In the genomic region with DNA sequence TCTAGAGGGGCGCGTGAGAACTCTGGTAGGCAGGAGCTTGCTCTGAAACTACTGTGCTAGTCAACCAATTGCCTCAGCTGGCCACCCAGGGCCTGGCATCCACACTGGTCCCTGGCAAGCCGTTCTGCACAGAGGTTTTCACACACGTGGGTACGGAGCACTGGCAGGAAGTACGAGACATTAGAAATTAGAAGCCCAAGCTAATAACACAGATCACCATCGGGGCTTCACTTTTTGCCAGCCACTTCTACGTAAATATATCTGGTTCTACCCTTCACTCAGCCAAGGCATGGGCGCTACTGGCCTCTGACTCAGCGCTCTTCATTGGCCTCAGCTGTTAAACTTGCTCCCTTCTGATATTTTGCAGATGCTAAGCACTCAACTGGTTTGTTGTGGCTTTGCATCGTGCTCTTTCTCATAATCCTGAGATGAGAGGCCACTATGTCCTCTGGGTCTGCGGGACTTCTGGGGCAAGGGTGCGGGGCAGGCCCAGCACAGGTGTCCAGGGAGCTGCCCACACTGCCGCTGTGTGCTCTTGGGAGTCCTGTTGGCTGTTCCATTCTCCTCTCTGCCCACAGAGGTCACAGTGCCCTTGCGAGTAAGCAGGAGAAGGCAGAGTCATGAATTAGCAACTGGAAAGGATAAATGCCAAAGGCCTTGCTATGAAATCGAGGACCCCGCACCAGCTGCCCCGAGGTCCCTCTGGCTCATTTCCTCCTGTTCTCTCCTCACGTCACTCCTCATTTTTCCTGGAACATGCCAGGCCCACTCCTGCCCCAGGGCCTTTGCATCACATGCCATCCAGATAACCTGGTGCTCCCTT, we compare ENCODE assay signal across 10 cellular contexts. TPM values are rescaled to one million over a fixed set of nuclear protein-coding genes. Genes with fewer than 3 reads are reported as not detected.
A peak's percentile ranks its signal among the peaks of the same experiment; 100 is the strongest.
DNase-seq lines count a peak whose midpoint lies in the region; ATAC-seq and TF ChIP-seq lines count a peak whose summit lies in the region.
"Had no signal": no experiment of that assay in that cellular context is flagged by ENCODE, and none has a peak within 500 bp of the region (broad histone marks: within the 10 kb centered on the region; RNA-seq: fewer than 3 reads in every experiment).

No MANE protein-coding gene starts in this region.

- H3K27ac ChIP-seq in Panc1 (ENCODE audit: low read length): peak overlapping the region; percentile 93
- H3K27ac ChIP-seq in trophoblast cell (ENCODE audit: low read depth, low read length): no peak overlapping the region
- H3K27ac ChIP-seq in lower lobe of right lung: no peak overlapping the region
- H3K27ac ChIP-seq in tibial nerve: peak overlapping the region in 2 of 4 donors; percentile 56 to 75

- no peak overlapping the region for H4K12ac ChIP-seq in trophoblast cell (ENCODE audit: low read depth, low read length)

- H3K4me2 ChIP-seq in trophoblast cell (ENCODE audit: low read length): no peak overlapping the region

- in situ Hi-C loops in Panc1 (cut with HindIII; ENCODE audit: low pct_unique_long_range_greater_than_20kb, low sequenced_read_pairs): no loop called here

- ATAC-seq in Panc1 (no peak), esophagus mucosa (peak; percentile 12), lower lobe of right lung (no peak), GM21447 (IDR thresholded peaks at IDR 0.05; ENCODE audit: unreplicated experiment) (no peak)

- H2BK12ac ChIP-seq in trophoblast cell (ENCODE audit: low read length): no peak overlapping the region

- H2BK5ac ChIP-seq in trophoblast cell (ENCODE audit: low read depth, low read length, poor library complexity): no peak overlapping the region

- no peak for TF ChIP-seq CTCF in Panc1 (IDR thresholded peaks at IDR 0.05)
- TF ChIP-seq CTCF in lower lobe of right lung (IDR thresholded peaks at IDR 0.05): no peak
- no peak for TF ChIP-seq CTCF in tibial nerve (IDR thresholded peaks at IDR 0.05)

- no peak overlapping the region for H3K4me3 ChIP-seq in Panc1 (ENCODE audit: low read depth in 2 of 2, low read length in 2 of 2)
- no peak overlapping the region for H3K4me3 ChIP-seq in trophoblast cell (ENCODE audit: low read depth, low read length)
- no peak overlapping the region for H3K4me3 ChIP-seq in lower lobe of right lung
- H3K4me3 ChIP-seq in tibial nerve: no peak overlapping the region

- no peak overlapping the region for H3K23ac ChIP-seq in trophoblast cell (ENCODE audit: low read length)

- H2BK120ac ChIP-seq in trophoblast cell (ENCODE audit: insufficient read depth, low read length, poor library complexity): no peak overlapping the region

- CTCF ChIA-PET in Panc1 (lab: Charles Lee): interaction anchor here (0.6 to 0.9 kb wide), 3 partner anchors 83 to 379 kb away, joined by 4 to 5 read pairs (median 4); no protein-coding TSS in a partner anchor

- H4K8ac ChIP-seq in trophoblast cell (ENCODE audit: low read depth, low read length): no peak overlapping the region

- H3K9ac ChIP-seq in trophoblast cell (ENCODE audit: low read length): no peak overlapping the region

- H3K4ac ChIP-seq in trophoblast cell (ENCODE audit: low read depth, low read length): no peak overlapping the region

- no peak overlapping the region for H3K18ac ChIP-seq in trophoblast cell (ENCODE audit: low read length)

- no TSS peak for BruUV-seq in Panc1 (replicated peaks; lab: Mats Ljungman, UMichigan)

- peak; percentile 77 for DNase-seq in EL
- no peak for DNase-seq in Panc1 (ENCODE audit: low read depth, low spot score)
- DNase-seq in trophoblast cell: peak; percentile 68
- no peak for DNase-seq in lower lobe of right lung
- no peak for DNase-seq in tibial nerve (ENCODE audit: low spot score in 2 of 2)
- DNase-seq in SW 1271 (lab: John Stamatoyannopoulos, UW): no peak
- DNase-seq: effector CD4-positive, alpha-beta T cell; NCI-H1048 had no signal

- intact Hi-C loops in Panc1 (cut with micrococcal nuclease; ENCODE audit: unreplicated experiment) (no loop called here), lower lobe of right lung (cut with DNase I) (no loop called here)

- TF ChIP-seq EP300 in tibial nerve (IDR thresholded peaks at IDR 0.05): no peak

- no peak overlapping the region for H3K14ac ChIP-seq in trophoblast cell (ENCODE audit: low read length)

- no peaks in the 10 kb centered on the region for H3K79me1 ChIP-seq in trophoblast cell (ENCODE audit: low read length)

- H3K4me1 ChIP-seq in Panc1 (ENCODE audit: control insufficient read depth, insufficient read depth, low read length) (peaks cover 55% of the 10 kb centered on the region), trophoblast cell (ENCODE audit: control insufficient read depth in 1 of 2, insufficient read depth in 2 of 2, low read length in 2 of 2) (peaks cover 0 to 3% of the 10 kb centered on the region in 2 experiments), lower lobe of right lung (peaks cover 34% of the 10 kb centered on the region), tibial nerve (peaks cover 0 to 45% (median 5%) of the 10 kb centered on the region in 4 donors)

- H3K79me2 ChIP-seq in trophoblast cell (ENCODE audit: control insufficient read depth, insufficient read depth, low read length, poor library complexity): no peaks in the 10 kb centered on the region

- no peak overlapping the region for H4K91ac ChIP-seq in trophoblast cell (ENCODE audit: low read depth, low read length)

- WGBS in trophoblast cell (ENCODE audit: extremely low coverage, insufficient coverage, insufficient read length): no CpG with 5 or more reads among the region's 19 CpGs
- 87% methylated on average over 19 of the region's 19 CpGs for WGBS in tibial nerve, 2 donors

- H3K9me3 ChIP-seq in Panc1 (ENCODE audit: control insufficient read depth, insufficient read depth, low read depth, low read length): no peaks in the 10 kb centered on the region
- no peaks in the 10 kb centered on the region for H3K9me3 ChIP-seq in trophoblast cell (ENCODE audit: insufficient read depth, low read depth, low read length)
- H3K9me3 ChIP-seq in lower lobe of right lung: no peaks in the 10 kb centered on the region
- no peaks in the 10 kb centered on the region for H3K9me3 ChIP-seq in tibial nerve

- H3K36me3 ChIP-seq in Panc1 (ENCODE audit: control insufficient read depth, insufficient read depth, low read length) (no peaks in the 10 kb centered on the region), trophoblast cell (ENCODE audit: control insufficient read depth in 1 of 2, insufficient read depth in 2 of 2, low read length in 2 of 2) (no peaks in the 10 kb centered on the region), lower lobe of right lung (no peaks in the 10 kb centered on the region), tibial nerve (no peaks in the 10 kb centered on the region)

- POLR2A ChIA-PET in Panc1 (lab: Charles Lee): interaction anchor here (0.5 to 1.3 kb wide), 3 partner anchors 32 to 66 kb away, joined by 3 to 7 read pairs (median 4); partner anchors contain the start of gene MAT2A

- no peaks in the 10 kb centered on the region for H3K27me3 ChIP-seq in Panc1 (ENCODE audit: control insufficient read depth, insufficient read depth, low read length)
- H3K27me3 ChIP-seq in trophoblast cell (ENCODE audit: insufficient read depth, low read length): no peaks in the 10 kb centered on the region
- H3K27me3 ChIP-seq in lower lobe of right lung (ENCODE audit: low read depth): no peaks in the 10 kb centered on the region
- H3K27me3 ChIP-seq in tibial nerve: no peaks in the 10 kb centered on the region

- no peak for TF ChIP-seq POLR2A in tibial nerve (IDR thresholded peaks at IDR 0.05)

- H2AK5ac ChIP-seq in trophoblast cell (ENCODE audit: low read length): no peak overlapping the region

- no peak overlapping the region for H2AFZ ChIP-seq in trophoblast cell (ENCODE audit: insufficient read depth, low read length, poor library complexity)

RNA-seq across cellular contexts. Expression of gene MAT2A, which starts 35.1 kb away (rescaled TPM):
- total RNA-seq in Panc1 (2021; ENCODE audit: unreplicated experiment) (547 TPM), esophagus mucosa (235 TPM), lower lobe of right lung (183 TPM), tibial nerve (100 to 1,000 TPM; 139 to 164 (median 145) TPM)
- 391 TPM for polyA plus RNA-seq in Panc1 (2012; ENCODE audit: insufficient read length)
- polyA plus RNA-seq in trophoblast cell (2013): 128 and 130 TPM in 2 replicates

RNA-seq across cellular contexts. Expression of gene GGCX, which starts 57.5 kb away (rescaled TPM):
- total RNA-seq in Panc1 (2021; ENCODE audit: unreplicated experiment): 64.1 TPM
- polyA plus RNA-seq in Panc1 (2012; ENCODE audit: insufficient read length): 44.9 TPM
- total RNA-seq in esophagus mucosa: 26.5 TPM
- polyA plus RNA-seq in trophoblast cell (2013): 34.3 and 35.8 TPM in 2 replicates
- 62.2 TPM for total RNA-seq in lower lobe of right lung
- 10 to 100 TPM; 24.7 to 34.3 (median 27.1) TPM for total RNA-seq in tibial nerve

Comparison
In these comparisons a context has a peak if more than half of its experiments do, and no peak if none do; other contexts are left out.
1. DNase-seq: peak in EL (single experiment) and trophoblast cell (2 of 2); none in Panc1 (single experiment), lower lobe of right lung (single experiment), tibial nerve (0 of 2) and SW 1271 (0 of 2).